8 cellular contexts compared by ENCODE assay signal in the genomic region with DNA sequence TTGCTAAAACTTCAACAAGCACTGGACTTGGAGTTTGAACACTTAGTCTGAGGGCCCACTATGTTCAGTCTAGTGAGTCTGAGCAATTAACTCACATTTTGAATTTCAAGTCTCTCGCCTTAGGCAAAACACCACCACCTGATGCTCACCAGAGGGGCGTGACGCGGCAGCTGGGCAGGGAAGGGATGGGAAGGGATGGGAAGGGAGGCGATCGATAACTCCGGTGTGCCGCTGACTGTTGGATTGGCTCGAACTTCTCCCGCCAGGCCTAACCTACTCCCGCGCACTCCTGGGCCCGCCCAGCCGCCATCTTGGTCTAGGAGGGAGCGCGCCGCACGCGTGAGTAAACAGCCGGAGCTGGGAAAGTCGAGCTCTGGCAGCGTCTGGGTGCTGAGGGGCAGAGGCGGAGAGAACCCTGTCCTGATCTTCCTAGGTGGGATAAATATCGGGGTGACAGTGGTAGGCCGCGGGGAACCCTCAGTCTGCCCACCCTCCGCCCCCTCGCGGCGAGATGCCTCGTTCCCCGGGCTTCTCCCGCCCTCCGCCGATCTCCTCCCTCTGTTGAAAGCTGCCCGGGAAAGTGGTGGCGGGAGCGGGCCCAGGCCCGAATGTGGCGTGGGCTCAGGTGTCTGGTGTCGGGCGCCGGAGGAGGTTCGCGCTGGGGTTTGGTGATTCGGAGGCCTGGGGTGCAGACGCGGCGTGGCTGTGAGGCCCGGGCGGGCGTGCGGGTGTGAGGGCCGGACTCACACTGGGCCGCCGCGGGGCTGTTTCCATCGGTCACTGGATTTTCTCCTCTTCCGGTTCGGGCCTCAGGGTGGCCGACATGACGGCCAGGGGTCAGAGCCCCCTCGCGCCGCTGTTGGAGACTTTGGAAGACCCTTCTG. TPM values are rescaled to one million over a fixed set of nuclear protein-coding genes. Genes with fewer than 3 reads are reported as not detected.
A peak's percentile ranks its signal among the peaks of the same experiment; 100 is the strongest.
DNase-seq lines count a peak whose midpoint lies in the region; FAIRE-seq and TF ChIP-seq lines count a peak whose summit lies in the region.

A gene with protein sequence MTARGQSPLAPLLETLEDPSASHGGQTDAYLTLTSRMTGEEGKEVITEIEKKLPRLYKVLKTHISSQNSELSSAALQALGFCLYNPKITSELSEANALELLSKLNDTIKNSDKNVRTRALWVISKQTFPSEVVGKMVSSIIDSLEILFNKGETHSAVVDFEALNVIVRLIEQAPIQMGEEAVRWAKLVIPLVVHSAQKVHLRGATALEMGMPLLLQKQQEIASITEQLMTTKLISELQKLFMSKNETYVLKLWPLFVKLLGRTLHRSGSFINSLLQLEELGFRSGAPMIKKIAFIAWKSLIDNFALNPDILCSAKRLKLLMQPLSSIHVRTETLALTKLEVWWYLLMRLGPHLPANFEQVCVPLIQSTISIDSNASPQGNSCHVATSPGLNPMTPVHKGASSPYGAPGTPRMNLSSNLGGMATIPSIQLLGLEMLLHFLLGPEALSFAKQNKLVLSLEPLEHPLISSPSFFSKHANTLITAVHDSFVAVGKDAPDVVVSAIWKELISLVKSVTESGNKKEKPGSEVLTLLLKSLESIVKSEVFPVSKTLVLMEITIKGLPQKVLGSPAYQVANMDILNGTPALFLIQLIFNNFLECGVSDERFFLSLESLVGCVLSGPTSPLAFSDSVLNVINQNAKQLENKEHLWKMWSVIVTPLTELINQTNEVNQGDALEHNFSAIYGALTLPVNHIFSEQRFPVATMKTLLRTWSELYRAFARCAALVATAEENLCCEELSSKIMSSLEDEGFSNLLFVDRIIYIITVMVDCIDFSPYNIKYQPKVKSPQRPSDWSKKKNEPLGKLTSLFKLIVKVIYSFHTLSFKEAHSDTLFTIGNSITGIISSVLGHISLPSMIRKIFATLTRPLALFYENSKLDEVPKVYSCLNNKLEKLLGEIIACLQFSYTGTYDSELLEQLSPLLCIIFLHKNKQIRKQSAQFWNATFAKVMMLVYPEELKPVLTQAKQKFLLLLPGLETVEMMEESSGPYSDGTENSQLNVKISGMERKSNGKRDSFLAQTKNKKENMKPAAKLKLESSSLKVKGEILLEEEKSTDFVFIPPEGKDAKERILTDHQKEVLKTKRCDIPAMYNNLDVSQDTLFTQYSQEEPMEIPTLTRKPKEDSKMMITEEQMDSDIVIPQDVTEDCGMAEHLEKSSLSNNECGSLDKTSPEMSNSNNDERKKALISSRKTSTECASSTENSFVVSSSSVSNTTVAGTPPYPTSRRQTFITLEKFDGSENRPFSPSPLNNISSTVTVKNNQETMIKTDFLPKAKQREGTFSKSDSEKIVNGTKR (N-terminal part only) (plus strand): TSS at position 302 of the 884 bp plus-strand sequence. CDS start 522 bp downstream, at position 824.

- H2AFZ ChIP-seq in H1 (ENCODE audit: low read length), result peak within 1 kb of the TSS; percentile 36; the same call in 1 of the 2 replicates

- intact Hi-C loops in Caco-2 (cut with micrococcal nuclease; ENCODE audit: unreplicated experiment), result loop anchor here (10.0 kb wide), 1 partner anchor 145 kb away; a partner anchor contains a TSS

- H3K36me3 Mint-ChIP-seq in Caco-2 (ENCODE audit: insufficient read depth, unreplicated experiment), result peaks cover 54% of the 10 kb centered on the region

- H4K91ac ChIP-seq in H1 (replicated peaks; ENCODE audit: insufficient read length, low read length), result peak within 1 kb of the TSS; percentile 75

- H3K18ac ChIP-seq in H1 (ENCODE audit: extremely low read depth, low read length) (peak within 1 kb of the TSS; percentile 91), mesendoderm (ENCODE audit: low read length) (peak within 1 kb of the TSS; percentile 81)

- peak within 1 kb of the TSS; percentile 99 for H3K27ac ChIP-seq in H1 (ENCODE audit: low read depth, low read length)
- H3K27ac ChIP-seq in mesendoderm (ENCODE audit: low read depth, low read length), result peak within 1 kb of the TSS; percentile 94

- BruUV-seq in Caco-2 (replicated peaks; lab: Mats Ljungman, UMichigan), result TSS peak; percentile 80

- H3K79me2 ChIP-seq in H1 (ENCODE audit: control insufficient read depth in 1 of 2, insufficient read depth in 2 of 2, low read length in 2 of 2) (peaks cover 12 to 49% of the 10 kb centered on the region in 2 experiments), mesendoderm (ENCODE audit: control insufficient read depth, insufficient read depth, low read length) (peaks cover 33% of the 10 kb centered on the region)

- H4K20me1 ChIP-seq in H1 (replicated peaks in 1 of 2; ENCODE audit: control insufficient read depth in 1 of 2, insufficient read depth in 2 of 2, low read length in 2 of 2), result peaks cover 1 to 7% of the 10 kb centered on the region in 2 experiments

- 2% methylated on average over 52 of the region's 65 CpGs; no CpG with 5 or more reads in 1 of the 2 experiments for WGBS in H1 (ENCODE audit: extremely low coverage in 1 of 2, insufficient coverage in 1 of 2, insufficient read length in 1 of 2, insufficient replicate concordance in 2 of 2, low coverage in 1 of 2, low lambda C conversion rate in 2 of 2, missing lambda C conversion rate in 1 of 2), 2 experiments
- WGBS in mesendoderm (ENCODE audit: extremely low coverage, insufficient coverage, low lambda C conversion rate), result no CpG with 5 or more reads among the region's 65 CpGs

- H3K9me3 ChIP-seq in Caco-2 (no peaks in the 10 kb centered on the region), H1 (ENCODE audit: insufficient read depth in 2 of 2, low read depth in 1 of 2, low read length in 1 of 2) (no peaks in the 10 kb centered on the region; a peak in 1 of 4 replicates)

- no peak within 1 kb of the TSS for H3K4ac ChIP-seq in H1 (replicated peaks; ENCODE audit: insufficient read length, low read depth, low read length)
- H3K4ac ChIP-seq in mesendoderm (ENCODE audit: low read depth, low read length), result peak within 1 kb of the TSS; percentile 7

- no peak within 1 kb of the TSS for H3K14ac ChIP-seq in H1 (ENCODE audit: insufficient read length)

- H3K27ac Mint-ChIP-seq in Caco-2 (ENCODE audit: unreplicated experiment), result peak within 1 kb of the TSS; percentile 100

- peak; percentile 52 to 77 for TF ChIP-seq CTCF in Caco-2 (IDR thresholded peaks at IDR 0.05; ENCODE audit: insufficient read depth in 1 of 2, low read depth in 1 of 2, low read length in 1 of 2, severe bottlenecking in 1 of 2, unreplicated experiment in 1 of 2)
- peak; percentile 27 for TF ChIP-seq CTCF in GM20000 (IDR thresholded peaks at IDR 0.05; ENCODE audit: extremely low read depth, missing control alignments)
- peak; percentile 14 to 42 (median 41); a peak in 3 of 4 replicates for TF ChIP-seq CTCF in H1 (IDR thresholded peaks at IDR 0.05; ENCODE audit: control extremely low read depth in 1 of 3, insufficient read depth in 1 of 3, low read depth in 1 of 3, low read length in 3 of 3)

- no peaks in the 10 kb centered on the region; the same call in 1 of the 2 replicates for H3K23me2 ChIP-seq in H1 (ENCODE audit: low read depth, low read length)

- H2BK12ac ChIP-seq in H1 (ENCODE audit: low read depth, low read length), result peak within 1 kb of the TSS; percentile 45

- CTCF ChIA-PET in Caco-2 (lab: Charles Lee), result interaction anchor here (0.6 to 0.8 kb wide), 10 partner anchors 8 to 1121 kb away, joined by 3 to 9 read pairs (median 4); a partner anchor contains a TSS
- CTCF ChIA-PET in H1 (lab: Charles Lee; ENCODE audit: partially characterized antibody), result interaction anchor here (1.1 to 1.4 kb wide), 2 partner anchors 146 to 165 kb away, joined by 3 to 4 read pairs; no protein-coding TSS in a partner anchor

- TF ChIP-seq RAD21 in H1 (IDR thresholded peaks at IDR 0.05 in 1 of 2, conservative IDR thresholded peaks at IDR 0.05 in 1 of 2; ENCODE audit: low read depth in 2 of 2, low read length in 2 of 2), result peak; percentile 0 to 18; a peak in 2 of 4 replicates

- H3K4me1 ChIP-seq in Caco-2 (no peaks in the 10 kb centered on the region), H1 (replicated peaks in 1 of 4; ENCODE audit: control insufficient read depth in 3 of 4, insufficient read depth in 4 of 4, low read length in 3 of 4) (peaks cover 0 to 7% (median 3%) of the 10 kb centered on the region in 4 experiments; a peak in 3 of 7 replicates), mesendoderm (ENCODE audit: control insufficient read depth, low read depth, low read length) (no peaks in the 10 kb centered on the region)

- H3K23ac ChIP-seq in H1 (ENCODE audit: insufficient read length), result no peak within 1 kb of the TSS
- peak within 1 kb of the TSS; percentile 94 for H3K23ac ChIP-seq in mesendoderm (ENCODE audit: low read length)

- H3K4me2 ChIP-seq in H1 (ENCODE audit: insufficient read depth in 1 of 2, low read depth in 2 of 2, low read length in 2 of 2), result peak within 1 kb of the TSS; percentile 50 to 66
- peak within 1 kb of the TSS; percentile 68 for H3K4me2 ChIP-seq in mesendoderm (ENCODE audit: low read length)

- H3K56ac ChIP-seq in H1 (replicated peaks; ENCODE audit: insufficient read length, low read depth, low read length) (peak within 1 kb of the TSS; percentile 92), mesendoderm (ENCODE audit: low read length) (peak within 1 kb of the TSS; percentile 97)

- H3K9me3 Mint-ChIP-seq in Caco-2 (ENCODE audit: unreplicated experiment), result no peaks in the 10 kb centered on the region

- peaks cover 6% of the 10 kb centered on the region for H3K4me1 Mint-ChIP-seq in Caco-2 (ENCODE audit: low read depth, unreplicated experiment)

- DNase-seq in Caco-2 (peak; percentile 93 to 95), GM20000 (ENCODE audit: low spot score) (peak; percentile 88), HT-29 (ENCODE audit: low spot score) (peak; percentile 96), NOMO-1 treated with DMSO at 0.1 percent for 48 hours (lab: John Stamatoyannopoulos, UW; ENCODE audit: unreplicated experiment) (peak; percentile 87), H1 (ENCODE audit: low read depth in 1 of 2, low spot score in 2 of 2) (peak; percentile 90 to 92), mesendoderm (peak; percentile 98)
- peak; percentile 52 to 54 for DNase-seq in activated CD8-positive, alpha-beta memory T cell treated with anti-CD3 and anti-CD28 coated beads for 4 hours (ENCODE audit: low read depth in 2 of 2)
- DNase-seq in stimulated activated CD8-positive, alpha-beta memory T cell treated with anti-CD3 and anti-CD28 coated beads, Interleukin-15, amount 100 ng/mL, for 1 hour (ENCODE audit: low read depth), result peak; percentile 53

- peak within 1 kb of the TSS; percentile 97 for H4K8ac ChIP-seq in H1 (ENCODE audit: extremely low read depth, insufficient read depth, low read length)
- H4K8ac ChIP-seq in mesendoderm (ENCODE audit: low read depth, low read length), result no peak within 1 kb of the TSS

- TF ChIP-seq EP300 in H1 (IDR thresholded peaks at IDR 0.05; ENCODE audit: borderline replicate concordance in 1 of 2, low read depth in 2 of 2, low read length in 2 of 2), result peak in 1 of 2 experiments; percentile 80; a peak in 1 of 3 replicates

- H3K79me1 ChIP-seq in H1 (ENCODE audit: low read depth, low read length) (no peaks in the 10 kb centered on the region; the same call in 1 of the 2 replicates), mesendoderm (ENCODE audit: low read length) (no peaks in the 10 kb centered on the region)

- POLR2A ChIA-PET in Caco-2 (lab: Charles Lee), result interaction anchor here (1.4 kb wide), 1 partner anchor 120 kb away, joined by 15 read pairs; a partner anchor contains a TSS
- POLR2A ChIA-PET in H1 (lab: Charles Lee; ENCODE audit: partially characterized antibody), result interaction anchor here (0.6 to 2.2 kb wide), 14 partner anchors 9 to 149 kb away, joined by 3 to 14 read pairs (median 4); a partner anchor contains a TSS

- peaks cover 3% of the 10 kb centered on the region for H3K27me3 Mint-ChIP-seq in Caco-2 (ENCODE audit: insufficient read depth, unreplicated experiment)

- peak; percentile 24 for FAIRE-seq in H1 (lab: Jason Lieb, UNC)

- H4K5ac ChIP-seq in H1 (ENCODE audit: insufficient read length, low read depth, low read length) (peak within 1 kb of the TSS; percentile 91), mesendoderm (ENCODE audit: low read length) (no peak within 1 kb of the TSS)

- 0 out of 2 replicates have a peak within 1 kb of the TSS, but pooled peaks have one; percentile 9 for H2AK5ac ChIP-seq in H1 (ENCODE audit: low read depth, low read length)
- no peak within 1 kb of the TSS for H2AK5ac ChIP-seq in mesendoderm (ENCODE audit: low read length)

- peak within 1 kb of the TSS; percentile 80; the same call in 1 of the 2 replicates for H2BK20ac ChIP-seq in H1 (ENCODE audit: low read length)

- no peaks in the 10 kb centered on the region for H3K27me3 ChIP-seq in Caco-2 (replicated peaks; ENCODE audit: control insufficient read depth, insufficient read depth, low read length)
- H3K27me3 ChIP-seq in H1 (replicated peaks in 1 of 4; ENCODE audit: control insufficient read depth in 3 of 4, extremely low read depth in 1 of 4, insufficient read depth in 3 of 4, low read length in 3 of 4), result no peaks in the 10 kb centered on the region
- no peaks in the 10 kb centered on the region for H3K27me3 ChIP-seq in mesendoderm (ENCODE audit: insufficient read depth, low read length, poor library complexity)

- H2BK5ac ChIP-seq in H1 (ENCODE audit: low read depth, low read length) (peak within 1 kb of the TSS; percentile 97), mesendoderm (ENCODE audit: low read length) (peak within 1 kb of the TSS; percentile 86)

- H2BK120ac ChIP-seq in H1 (replicated peaks; ENCODE audit: low read depth, low read length) (peak within 1 kb of the TSS; percentile 6), mesendoderm (ENCODE audit: low read depth, low read length) (no peak within 1 kb of the TSS)

- H3K4me3 ChIP-seq in Caco-2 (ENCODE audit: low read depth, low read length) (peak within 1 kb of the TSS; percentile 69), H1 (ENCODE audit: extremely low read depth in 1 of 4, insufficient read depth in 2 of 4, low read depth in 3 of 4, low read length in 4 of 4) (peak within 1 kb of the TSS; percentile 77 to 94 (median 82)), mesendoderm (ENCODE audit: low read length) (peak within 1 kb of the TSS; percentile 100)

- peak; percentile 91 to 92 for TF ChIP-seq POLR2A in H1 (IDR thresholded peaks at IDR 0.05; ENCODE audit: control extremely low read depth in 1 of 2, low read depth in 2 of 2, low read length in 2 of 2)

- H2BK15ac ChIP-seq in H1 (ENCODE audit: low read length) (no peak within 1 kb of the TSS), mesendoderm (replicated peaks; ENCODE audit: low read depth) (no peak within 1 kb of the TSS)

- peak within 1 kb of the TSS; percentile 77 to 98 (median 88) for H3K9ac ChIP-seq in H1 (replicated peaks in 1 of 4; ENCODE audit: extremely low read depth in 1 of 4, low read depth in 3 of 4, low read length in 3 of 4)
- H3K9ac ChIP-seq in mesendoderm (ENCODE audit: low read length), result peak within 1 kb of the TSS; percentile 99

- H3K36me3 ChIP-seq in Caco-2 (ENCODE audit: control insufficient read depth, insufficient read depth, low read length) (peaks cover 1% of the 10 kb centered on the region; the same call in 1 of the 2 replicates), H1 (ENCODE audit: control insufficient read depth in 2 of 4, insufficient read depth in 4 of 4, low read length in 3 of 4) (peaks cover 9 to 35% (median 24%) of the 10 kb centered on the region in 4 experiments; a peak in 6 of 8 replicates), mesendoderm (ENCODE audit: control insufficient read depth, insufficient read depth, low read length) (peaks cover 2% of the 10 kb centered on the region)

- peak within 1 kb of the TSS; percentile 97 for H3K4me3 Mint-ChIP-seq in Caco-2 (ENCODE audit: unreplicated experiment)

RNA-seq across cellular contexts. Expression of the gene that starts here (rescaled TPM):
- 62.9 and 63.9 TPM in 2 replicates for total RNA-seq in Caco-2 (2022)
- total RNA-seq in HT-29 (2014; rRNA removed; shearing (Covaris generic)), result 15.9 and 21.9 TPM in 2 replicates
- 94.0 and 104 TPM in 2 replicates for total RNA-seq in H1 (2021; fragmentation: NEBNext Ultra II Directional; extraction: Animal tissue kit (Norgen Biotek cat#: 25700))
- 8.0 and 9.5 TPM in 2 replicates for polyA plus RNA-seq in H1 (2011; rRNA removed)
- polyA plus RNA-seq in H1 (2011; cell fraction: cytosol; rRNA removed), result 12.4 TPM
- polyA plus RNA-seq in H1 (2011; cell fraction: nucleus; rRNA removed), result 14.8 TPM
- polyA plus RNA-seq in H1 (2012, experiment 1 of 2), result 16.8 to 32.2 TPM (median 20.3 TPM) in 4 replicates
- 1.0 TPM for polyA plus RNA-seq in H1 (2012, experiment 2 of 2)
- 31.7 TPM for polyA plus RNA-seq in H1 (2013, experiment 1 of 2)
- polyA plus RNA-seq in H1 (2013, experiment 2 of 2), result 28.1 TPM
- 133 and 172 TPM in 2 replicates for polyA minus RNA-seq in H1 (2011; rRNA and poly(A)+ RNA removed)
- 52.1 TPM for polyA minus RNA-seq in H1 (2011; cell fraction: cytosol; rRNA and poly(A)+ RNA removed)
- 144 TPM for polyA minus RNA-seq in H1 (2011; cell fraction: nucleus; rRNA and poly(A)+ RNA removed)
- polyA plus RNA-seq in mesendoderm (2013, experiment 1 of 2), result 29.8 TPM
- polyA plus RNA-seq in mesendoderm (2013, experiment 2 of 2), result 28.9 TPM

Comparison
In these comparisons a context has a peak if more than half of its experiments do, and no peak if none do; other contexts are left out.
1. Peak in every context shown above with its lines: DNase-seq, H3K4me3 ChIP-seq and H3K27ac ChIP-seq.